In genomic region chr1:20666146-20666545, GRCh38 we compare ENCODE assay signal across 16 cellular contexts. TPM values are rescaled to one million over a fixed set of nuclear protein-coding genes. Genes with fewer than 3 reads are reported as not detected.
DNase-seq lines count a peak whose midpoint lies in the region; ATAC-seq and TF ChIP-seq lines count a peak whose summit lies in the region.
"Had no signal": no experiment of that assay in that cellular context is flagged by ENCODE, and none has a peak within 500 bp of the region (broad histone marks: within the 10 kb centered on the region; RNA-seq: fewer than 3 reads in every experiment).

No MANE protein-coding gene starts in this region.

- H3K36me3 ChIP-seq in heart right ventricle = peaks cover 0 to 20% (median 0%) of the 10 kb centered on the region in 9 donors
- H3K36me3 ChIP-seq in esophagus muscularis mucosa = peaks cover 0 to 10% (median 0%) of the 10 kb centered on the region in 4 donors
- peaks cover 0 to 4% of the 10 kb centered on the region in 2 donors for H3K36me3 ChIP-seq in lung (ENCODE audit: control insufficient read depth in 2 of 2, insufficient read depth in 2 of 2, low read length in 2 of 2)
- no peaks in the 10 kb centered on the region for H3K36me3 ChIP-seq in urinary bladder (ENCODE audit: insufficient read depth)
- no peaks in the 10 kb centered on the region for H3K36me3 ChIP-seq in aorta (ENCODE audit: control insufficient read depth in 1 of 2, insufficient read depth in 2 of 2, low read length in 1 of 2)
- H3K36me3 ChIP-seq: BE2C had no signal

- peak overlapping the region in 5 of 10 donors; percentile 11 to 32 (median 28) for H3K4me3 ChIP-seq in heart right ventricle
- no peak overlapping the region for H3K4me3 ChIP-seq in esophagus muscularis mucosa
- H3K4me3 ChIP-seq in lung = no peak overlapping the region
- no peak overlapping the region for H3K4me3 ChIP-seq in urinary bladder (ENCODE audit: low read depth, low read length)
- no peak overlapping the region for H3K4me3 ChIP-seq in aorta (ENCODE audit: low read length in 2 of 2)

- no peak overlapping the region for H3K4me3 Mint-ChIP-seq in activated naive CD4-positive, alpha-beta T cell treated with anti-CD3 and anti-CD28 coated beads, Interleukin-2, amount 10 ng/mL, durations not matched to agents 7 days and 5 days
- H3K4me3 Mint-ChIP-seq: CD8-positive, alpha-beta T cell had no signal

- H3K4me1 ChIP-seq in heart right ventricle = peaks cover 0 to 31% (median 13%) of the 10 kb centered on the region in 9 donors
- H3K4me1 ChIP-seq in esophagus muscularis mucosa = peaks cover 8 to 9% (median 9%) of the 10 kb centered on the region in 4 donors
- H3K4me1 ChIP-seq in lung (ENCODE audit: control insufficient read depth in 2 of 2, insufficient read depth in 2 of 2, low read length in 2 of 2) = peaks cover 0 to 5% of the 10 kb centered on the region in 2 donors
- no peaks in the 10 kb centered on the region for H3K4me1 ChIP-seq in urinary bladder (ENCODE audit: insufficient read depth)
- no peaks in the 10 kb centered on the region for H3K4me1 ChIP-seq in aorta (ENCODE audit: control insufficient read depth in 1 of 2, insufficient read depth in 2 of 2, low read length in 2 of 2)
- H3K4me1 ChIP-seq: BE2C had no signal

- intact Hi-C loops in heart right ventricle (cut with DNase I) (no loop called here), Right ventricle myocardium inferior (cut with DNase I) (loop anchor here (2.0 kb wide), 1 partner anchor 19 kb away; no protein-coding TSS in a partner anchor), esophagus muscularis mucosa (cut with DNase I) (no loop called here), aorta (cut with DNase I) (no loop called here)

- H3K27me3 ChIP-seq in heart right ventricle (no peaks in the 10 kb centered on the region), esophagus muscularis mucosa (no peaks in the 10 kb centered on the region), lung (ENCODE audit: control insufficient read depth, insufficient read depth) (no peaks in the 10 kb centered on the region), aorta (ENCODE audit: control insufficient read depth in 1 of 2, insufficient read depth in 2 of 2, low read length in 1 of 2) (no peaks in the 10 kb centered on the region)
- H3K27me3 ChIP-seq: BE2C had no signal

- H3K27ac ChIP-seq in heart right ventricle = peak overlapping the region; percentile 48 to 85 (median 69)
- H3K27ac ChIP-seq in esophagus muscularis mucosa (replicated peaks in 1 of 4) = peak overlapping the region in 3 of 4 donors; percentile 28 to 51 (median 40)
- H3K27ac ChIP-seq in lung (ENCODE audit: low read depth in 1 of 2, low read length in 1 of 2) = peak overlapping the region; percentile 5 to 64
- peak overlapping the region; percentile 65 for H3K27ac ChIP-seq in urinary bladder (ENCODE audit: low read depth)
- no peak overlapping the region for H3K27ac ChIP-seq in aorta (ENCODE audit: low read depth in 1 of 2, low read length in 2 of 2)
- H3K27ac ChIP-seq: RWPE1 had no signal

- CTCF ChIA-PET in activated naive CD4-positive, alpha-beta T cell treated with anti-CD3 and anti-CD28 coated beads, Interleukin-2, amount 10 ng/mL, durations not matched to agents 7 days and 5 days (lab: Charles Lee) = no interaction called here

- H3K9me3 ChIP-seq in heart right ventricle (no peaks in the 10 kb centered on the region), esophagus muscularis mucosa (no peaks in the 10 kb centered on the region), lung (ENCODE audit: control insufficient read depth in 2 of 2, insufficient read depth in 1 of 2, low read length in 1 of 2) (no peaks in the 10 kb centered on the region), aorta (ENCODE audit: control insufficient read depth, low read length) (no peaks in the 10 kb centered on the region)
- H3K9me3 ChIP-seq: BE2C had no signal

- H3K36me3 Mint-ChIP-seq in activated naive CD4-positive, alpha-beta T cell treated with anti-CD3 and anti-CD28 coated beads, Interleukin-2, amount 10 ng/mL, durations not matched to agents 7 days and 5 days = peaks cover under 1% of the 10 kb centered on the region

- peak in 4 of 8 donors; percentile 22 to 43 (median 37) for ATAC-seq in heart right ventricle
- ATAC-seq in Right ventricle myocardium inferior = no peak
- ATAC-seq in lung (ENCODE audit: insufficient read depth, low FRiP score) = no peak
- ATAC-seq in left lobe of liver = no peak
- ATAC-seq in aorta (ENCODE audit: low FRiP score) = no peak

- TF ChIP-seq POLR2A in esophagus muscularis mucosa (IDR thresholded peaks at IDR 0.05; ENCODE audit: low read depth) = no peak

- TF ChIP-seq EP300 in esophagus muscularis mucosa (IDR thresholded peaks at IDR 0.05) = no peak

- H3K27me3 Mint-ChIP-seq in activated naive CD4-positive, alpha-beta T cell treated with anti-CD3 and anti-CD28 coated beads, Interleukin-2, amount 10 ng/mL, durations not matched to agents 7 days and 5 days = peaks cover 18% of the 10 kb centered on the region

- H3K9me3 Mint-ChIP-seq in activated naive CD4-positive, alpha-beta T cell treated with anti-CD3 and anti-CD28 coated beads, Interleukin-2, amount 10 ng/mL, durations not matched to agents 7 days and 5 days = no peaks in the 10 kb centered on the region
- H3K9me3 Mint-ChIP-seq: CD8-positive, alpha-beta T cell had no signal

- DNase-seq in heart right ventricle = no peak
- DNase-seq in Right ventricle myocardium inferior (ENCODE audit: missing footprints) = no peak
- no peak for DNase-seq in esophagus muscularis mucosa (ENCODE audit: extremely low spot score)
- no peak for DNase-seq in lung (ENCODE audit: low spot score)
- no peak for DNase-seq in left lobe of liver (ENCODE audit: low spot score)
- no peak for DNase-seq in activated naive CD4-positive, alpha-beta T cell treated with anti-CD3 and anti-CD28 coated beads, Interleukin-2, amount 10 ng/mL, durations not matched to agents 7 days and 5 days
- no peak for DNase-seq in aorta
- DNase-seq: 8988T; CD8-positive, alpha-beta T cell; DMS79 treated with DMSO at 0.1 percent for 48 hours; NCI-H146; NCI-H2081; NCI-H774 had no signal

- WGBS in heart right ventricle, 2 donors = 55 to 66% methylated on average over 15 to 16 of the region's 16 CpGs
- 81% methylated on average over 15 of the region's 16 CpGs for WGBS in esophagus muscularis mucosa
- WGBS in lung, 2 donors = 72 to 85% methylated on average over 15 to 16 of the region's 16 CpGs
- 54% methylated on average over 16 of the region's 16 CpGs for WGBS in urinary bladder
- WGBS in aorta, 2 donors = 79 to 80% methylated on average over 15 to 16 of the region's 16 CpGs

- TF ChIP-seq CTCF in heart right ventricle (IDR thresholded peaks at IDR 0.05) (no peak), esophagus muscularis mucosa (IDR thresholded peaks at IDR 0.05) (no peak), lung (IDR thresholded peaks at IDR 0.05; ENCODE audit: control extremely low read depth, extremely low read depth) (no peak)

- H3K4me1 Mint-ChIP-seq in activated naive CD4-positive, alpha-beta T cell treated with anti-CD3 and anti-CD28 coated beads, Interleukin-2, amount 10 ng/mL, durations not matched to agents 7 days and 5 days = peaks cover 22% of the 10 kb centered on the region

- H3K27ac Mint-ChIP-seq in activated naive CD4-positive, alpha-beta T cell treated with anti-CD3 and anti-CD28 coated beads, Interleukin-2, amount 10 ng/mL, durations not matched to agents 7 days and 5 days = no peak overlapping the region
- H3K27ac Mint-ChIP-seq: CD8-positive, alpha-beta T cell had no signal

RNA-seq across cellular contexts. Expression of gene DDOST, which starts 5.0 kb away (rescaled TPM):
- total RNA-seq in heart right ventricle (100 to 1,000 TPM; 104 to 178 (median 124) TPM), Right ventricle myocardium inferior (150 TPM), esophagus muscularis mucosa (100 to 1,000 TPM in 2 of 4 donors, 10 to 100 TPM in 2; 86.4 to 126 (median 103) TPM), lung (100 to 1,000 TPM; 121 to 286 TPM), urinary bladder (132 TPM), left lobe of liver (104 TPM), aorta (100 to 1,000 TPM; 123 to 135 TPM)
- polyA plus RNA-seq in heart right ventricle (100 to 1,000 TPM in 1 of 2 donors, 10 to 100 TPM in 1; 98.8 to 222 TPM), lung (100 to 1,000 TPM; 170 to 304 TPM), urinary bladder (169 TPM), aorta (100 to 1,000 TPM in 1 of 2 donors, 10 to 100 TPM in 1; 86.3 to 174 TPM)

RNA-seq across cellular contexts. Expression of gene PINK1, which starts 32.9 kb away (rescaled TPM):
- total RNA-seq in heart right ventricle (100 to 1,000 TPM; 180 to 315 (median 244) TPM), Right ventricle myocardium inferior (288 TPM), esophagus muscularis mucosa (100 to 1,000 TPM; 175 to 330 (median 242) TPM), lung (10 to 100 TPM; 42.5 to 45.4 TPM), urinary bladder (37.3 TPM), left lobe of liver (90.5 TPM), aorta (10 to 100 TPM; 72.0 to 90.2 TPM)
- polyA plus RNA-seq in heart right ventricle (100 to 1,000 TPM; 204 to 211 TPM), lung (10 to 100 TPM; 37.5 to 39.2 TPM), urinary bladder (112 TPM), aorta (100 to 1,000 TPM in 1 of 2 donors, 10 to 100 TPM in 1; 94.6 to 129 TPM)

RNA-seq across cellular contexts. Expression of gene KIF17, which starts 51.7 kb away (rescaled TPM):
- total RNA-seq in heart right ventricle = 1 to 10 TPM; 2.7 to 7.0 (median 5.0) TPM
- polyA plus RNA-seq in heart right ventricle = 1 to 10 TPM; 4.6 to 7.5 TPM
- 6.0 TPM for total RNA-seq in Right ventricle myocardium inferior
- 1 to 10 TPM; 2.0 to 7.3 (median 3.4) TPM for total RNA-seq in esophagus muscularis mucosa
- total RNA-seq in lung = 1 to 10 TPM; 6.3 to 9.6 TPM
- polyA plus RNA-seq in lung = 1 to 10 TPM; 4.1 to 5.5 TPM
- total RNA-seq in urinary bladder = 2.0 TPM
- polyA plus RNA-seq in urinary bladder = 3.2 TPM
- total RNA-seq in left lobe of liver = 1.5 TPM
- total RNA-seq in aorta = 1 to 10 TPM; 2.5 to 3.2 TPM
- 1 to 10 TPM in 1 of 2 donors, under 1 TPM in 1; 0.49 to 2.6 TPM for polyA plus RNA-seq in aorta
- total RNA-seq: CD8-positive, alpha-beta T cell had no signal

Comparison
In these comparisons a context has a peak if more than half of its experiments do, and no peak if none do; other contexts are left out.
1. H3K27ac ChIP-seq: peak in heart right ventricle (10 of 10), esophagus muscularis mucosa (3 of 4), lung (2 of 2) and urinary bladder (single experiment); none in aorta (0 of 2).